ENCODE assay signal across 1 cellular context in genomic region chr7:50411333-50412028, GRCh38.
TF ChIP-seq lines count a peak whose summit lies in the region.

No MANE protein-coding gene starts in this region.

TF ChIP-seq in GM23338, 12 proteins besides CTCF, POLR2A, EP300 and RAD21 (continued from another document):
- TF ChIP-seq REST (IDR thresholded peaks at IDR 0.05; ENCODE audit: unreplicated experiment) = no peak
- TF ChIP-seq ZNF462 (CRISPR knock-in tag; IDR thresholded peaks at IDR 0.05) = no peak
- no peak for TF ChIP-seq EZH2 (IDR thresholded peaks at IDR 0.05; ENCODE audit: low read depth, unreplicated experiment)
- no peak for TF ChIP-seq EZH2phosphoT487 (IDR thresholded peaks at IDR 0.05; ENCODE audit: unreplicated experiment)
- no peak for TF ChIP-seq ZNF114 (CRISPR knock-in tag; IDR thresholded peaks at IDR 0.05)
- TF ChIP-seq NANOG (IDR thresholded peaks at IDR 0.05; ENCODE audit: borderline replicate concordance) = no peak
- TF ChIP-seq ETS1 (IDR thresholded peaks at IDR 0.05) = no peak
- no peak for TF ChIP-seq ZNF331 (CRISPR knock-in tag; IDR thresholded peaks at IDR 0.05; ENCODE audit: low read depth)
- no peak for TF ChIP-seq CREB1 (CRISPR knock-in tag; IDR thresholded peaks at IDR 0.05; ENCODE audit: low read depth)
- TF ChIP-seq POLR2AphosphoS5 (IDR thresholded peaks at IDR 0.05; ENCODE audit: low read depth) = no peak
